ENCODE assay signal across 8 cellular contexts in genomic region chr19:32971012-32971595, GRCh38. TPM values are rescaled to one million over a fixed set of nuclear protein-coding genes. Genes with fewer than 3 reads are reported as not detected.
DNase-seq lines count a peak whose midpoint lies in the region; ATAC-seq, FAIRE-seq and TF ChIP-seq lines count a peak whose summit lies in the region.

No MANE protein-coding gene starts in this region.

- TF ChIP-seq CTCF in A549 (IDR thresholded peaks at IDR 0.05) (no peak), HCT116 (IDR thresholded peaks at IDR 0.05 in 2 of 3, conservative IDR thresholded peaks at IDR 0.05 in 1 of 3; ENCODE audit: borderline replicate concordance in 1 of 3, insufficient read depth in 1 of 3, low read depth in 2 of 3, low read length in 2 of 3) (no peak), GM12878 (IDR thresholded peaks at IDR 0.05 in 2 of 3, conservative IDR thresholded peaks at IDR 0.05 in 1 of 3; ENCODE audit: control insufficient read depth in 2 of 3, extremely low read depth in 1 of 3, insufficient read depth in 1 of 3, low read depth in 3 of 3, low read length in 3 of 3) (no peak)

- no peaks in the 10 kb centered on the region; a peak in 2 of 4 replicates for H3K36me3 ChIP-seq in HCT116 (ENCODE audit: control insufficient read depth in 1 of 2, insufficient read depth in 2 of 2, low read length in 2 of 2)
- peaks cover 0 to 2% of the 10 kb centered on the region in 2 experiments; a peak in 1 of 4 replicates for H3K36me3 ChIP-seq in GM12878 (ENCODE audit: control insufficient read depth in 2 of 2, insufficient read depth in 2 of 2, low read length in 1 of 2)
- peaks cover 29% of the 10 kb centered on the region for H3K36me3 ChIP-seq in mesodermal cell (ENCODE audit: control insufficient read depth, insufficient read depth, low read length)

- H3K4me2 ChIP-seq in A549 (peak overlapping the region; percentile 81), HCT116 (ENCODE audit: low read length) (peak overlapping the region; percentile 91), GM12878 (ENCODE audit: control insufficient read depth, insufficient read depth) (peak overlapping the region; percentile 96)

- 16% methylated on average over 21 of the region's 21 CpGs for WGBS in A549 (ENCODE audit: missing lambda C conversion rate)
- 29% methylated on average over 21 of the region's 21 CpGs for WGBS in GM12878 (ENCODE audit: insufficient coverage, insufficient replicate concordance, low lambda C conversion rate, missing lambda C conversion rate)
- WGBS in mesodermal cell (ENCODE audit: insufficient coverage in 2 of 2), 2 experiments, result 35 to 40% methylated on average over 13 to 17 of the region's 21 CpGs

- H3K9ac ChIP-seq in HCT116 (ENCODE audit: low read length) (peak overlapping the region; percentile 75), GM12878 (ENCODE audit: control insufficient read depth, insufficient read depth, low read length) (peak overlapping the region; percentile 67)

- H4K20me1 ChIP-seq in HCT116 (ENCODE audit: insufficient read depth) (no peaks in the 10 kb centered on the region), GM12878 (ENCODE audit: control insufficient read depth, insufficient read depth) (no peaks in the 10 kb centered on the region)

- peak overlapping the region; percentile 60 for H3K4me3 ChIP-seq in A549
- H3K4me3 ChIP-seq in HCT116 (replicated peaks in 1 of 2; ENCODE audit: low read depth in 1 of 2, low read length in 2 of 2), result peak overlapping the region; percentile 79 to 98
- H3K4me3 ChIP-seq in GM12878, result peak overlapping the region; percentile 95
- H3K4me3 ChIP-seq in mesodermal cell (ENCODE audit: extremely low read depth, insufficient read depth, low read length, poor library complexity, severe bottlenecking), result peak overlapping the region; percentile 82

- H3K9me3 ChIP-seq in A549 (no peaks in the 10 kb centered on the region), HCT116 (ENCODE audit: control insufficient read depth in 1 of 2, insufficient read depth in 1 of 2, low read depth in 1 of 2, low read length in 2 of 2) (no peaks in the 10 kb centered on the region), GM12878 (replicated peaks; ENCODE audit: control insufficient read depth, insufficient read depth, low read length) (no peaks in the 10 kb centered on the region), mesodermal cell (ENCODE audit: control insufficient read depth, low read length) (no peaks in the 10 kb centered on the region)

- SMC1A ChIA-PET in GM12878 (lab: Charles Lee; ENCODE audit: uncharacterized antibody, unreplicated experiment), result interaction anchor here (2.5 kb wide), 1 partner anchor 213 kb away, joined by 8 read pairs; no protein-coding TSS in a partner anchor

- TSS peak; percentile 72 for BruUV-seq in HCT116 (replicated peaks; lab: Mats Ljungman, UMichigan)
- TSS peak; percentile 83 for BruUV-seq in GM12878 (replicated peaks; lab: Mats Ljungman, UMichigan)

- peaks cover 22% of the 10 kb centered on the region for H3K79me2 ChIP-seq in HCT116 (ENCODE audit: insufficient read depth, low read length)
- H3K79me2 ChIP-seq in GM12878 (ENCODE audit: control insufficient read depth, insufficient read depth, low read length), result peaks cover 10% of the 10 kb centered on the region

- in situ Hi-C loops in GM12878 (cut with MboI), result no loop called here

- TF ChIP-seq RAD21 in A549 (conservative IDR thresholded peaks at IDR 0.05 in 1 of 2, IDR thresholded peaks at IDR 0.05 in 1 of 2) (no peak; a peak in 1 of 5 replicates), HCT116 (IDR thresholded peaks at IDR 0.05; ENCODE audit: low read depth) (no peak), GM12878 (IDR thresholded peaks at IDR 0.05; ENCODE audit: insufficient read depth, low read depth, low read length) (no peak)

- H3K27ac ChIP-seq in A549 (peak overlapping the region; percentile 75 to 85), HCT116 (ENCODE audit: low read depth, low read length) (0 out of 2 replicates have a peak overlapping the region, but pooled peaks have one; percentile 16), GM12878 (ENCODE audit: control insufficient read depth, insufficient read depth) (no peak overlapping the region), mesodermal cell (ENCODE audit: low read depth, low read length, severe bottlenecking) (no peak overlapping the region)

- ATAC-seq in A549 (peak in 1 of 2 experiments; percentile 15; a peak in 3 of 6 replicates), HCT116 (no peak), GM12878 (no peak), HG03520 (IDR thresholded peaks at IDR 0.05; ENCODE audit: unreplicated experiment) (no peak)
- ATAC-seq in activated CD4-positive, CD25-positive, alpha-beta regulatory T cell treated with anti-CD3 and anti-CD28 coated beads, Interleukin-2, amount 50 U/mL, for 24 hours, result no peak

- FAIRE-seq in A549 (lab: Jason Lieb, UNC) (no peak), GM12878 (lab: Jason Lieb, UNC) (no peak)

- no peaks in the 10 kb centered on the region for H3K9me2 ChIP-seq in HCT116 (ENCODE audit: insufficient read depth)

- CTCF ChIA-PET in A549 (lab: Yijun Ruan, JAX), result interaction anchor here (0.7 to 16.5 kb wide), 15 partner anchors 12 to 410 kb away, joined by 3 to 349 read pairs (median 3); partner anchors contain the start of gene GPATCH1
- CTCF ChIA-PET in HCT116 (lab: Charles Lee), result interaction anchor here (0.6 to 1.5 kb wide), 6 partner anchors 146 to 371 kb away, joined by 3 to 4 read pairs (median 4); no protein-coding TSS in a partner anchor
- CTCF ChIA-PET in GM12878 (lab: Yijun Ruan, JAX), result interaction anchor here (1.3 kb wide), 1 partner anchor 206 kb away, joined by 3 read pairs; no protein-coding TSS in a partner anchor

- intact Hi-C loops in HCT116 (cut with micrococcal nuclease), result loop anchor here (5.0 kb wide), 1 partner anchor 206 kb away; no protein-coding TSS in a partner anchor
- intact Hi-C loops in GM12878 (cut with micrococcal nuclease; ENCODE audit: unreplicated experiment), result loop anchor here (5.0 to 10.0 kb wide), 2 partner anchors 279 to 386 kb away; partner anchors contain the start of genes NUDT19 and PDCD5

- POLR2A ChIA-PET in A549 (lab: Yijun Ruan, JAX) (interaction anchor here (0.6 to 2.8 kb wide), 7 partner anchors 26 to 280 kb away, joined by 3 to 16 read pairs (median 3); partner anchors contain the start of genes NUDT19 and RHPN2), HCT116 (lab: Charles Lee) (interaction anchor here (0.6 to 1.6 kb wide), 2 partner anchors 43 to 279 kb away, joined by 3 read pairs; partner anchors contain the start of gene NUDT19), GM12878 (lab: Charles Lee) (no interaction called here)

- RAD21 ChIA-PET in HCT116 (lab: Charles Lee; ENCODE audit: low non-redundant PET in 1 of 2, low total read pairs in 2 of 2, uncharacterized antibody in 2 of 2, unreplicated experiment in 2 of 2), result interaction anchor here (0.6 to 1.2 kb wide), 4 partner anchors 13 to 168 kb away, joined by 3 to 5 read pairs (median 3); no protein-coding TSS in a partner anchor
- RAD21 ChIA-PET in GM12878 (lab: Charles Lee; ENCODE audit: unreplicated experiment), result interaction anchor here (0.6 to 0.7 kb wide), 2 partner anchors 71 to 1762 kb away, joined by 4 to 5 read pairs; no protein-coding TSS in a partner anchor

- no peaks in the 10 kb centered on the region for H3K27me3 ChIP-seq in HCT116 (ENCODE audit: insufficient read depth, low read length)
- H3K27me3 ChIP-seq in GM12878 (replicated peaks in 1 of 2; ENCODE audit: control insufficient read depth in 2 of 2, insufficient read depth in 2 of 2, low read length in 1 of 2), result no peaks in the 10 kb centered on the region

- DNase-seq in A549 (ENCODE audit: low read depth in 1 of 2, low spot score in 1 of 2) (no peak), HCT116 (ENCODE audit: low read depth, low spot score) (no peak), GM12878 (ENCODE audit: low read depth, low spot score) (no peak), SKM-1 (lab: John Stamatoyannopoulos, UW; ENCODE audit: unreplicated experiment) (no peak), amniotic stem cell (lab: John Stamatoyannopoulos, UW) (no peak)

- TF ChIP-seq EP300 in A549 (IDR thresholded peaks at IDR 0.05), result no peak
- TF ChIP-seq EP300 in GM12878 (IDR thresholded peaks at IDR 0.05; ENCODE audit: borderline replicate concordance in 1 of 2, control insufficient read depth in 1 of 2, low read depth in 2 of 2, low read length in 2 of 2), result no peak

- TF ChIP-seq POLR2A in A549 (IDR thresholded peaks at IDR 0.05; ENCODE audit: low read length) (no peak), HCT116 (IDR thresholded peaks at IDR 0.05; ENCODE audit: borderline replicate concordance, extremely low read depth, insufficient read depth, insufficient read length) (no peak), GM12878 (IDR thresholded peaks at IDR 0.05; ENCODE audit: low read depth, low read length) (no peak)

- peaks cover 12% of the 10 kb centered on the region; the same call in 2 of the 3 replicates for H3K4me1 ChIP-seq in A549
- H3K4me1 ChIP-seq in HCT116 (ENCODE audit: control insufficient read depth in 1 of 2, insufficient read depth in 2 of 2, low read length in 2 of 2), result peaks cover 5 to 16% of the 10 kb centered on the region in 2 experiments; a peak in 3 of 4 replicates
- 0 out of 2 replicates have a peak, but pooled peaks cover 3% of the 10 kb centered on the region for H3K4me1 ChIP-seq in GM12878 (ENCODE audit: control insufficient read depth, insufficient read depth, low read length)
- H3K4me1 ChIP-seq in mesodermal cell (ENCODE audit: control insufficient read depth, insufficient read depth, low read length, poor library complexity, severe bottlenecking), result no peaks in the 10 kb centered on the region

- H2AFZ ChIP-seq in HCT116 (ENCODE audit: low read depth, low read length, poor library complexity, severe bottlenecking) (no peak overlapping the region), GM12878 (ENCODE audit: control insufficient read depth, low read depth, low read length) (peak overlapping the region; percentile 33)

RNA-seq across cellular contexts. Expression of gene CEP89, which starts 0.7 kb away (rescaled TPM):
- 31.5 and 45.3 TPM in 2 replicates for polyA plus RNA-seq in A549 (2011; rRNA removed)
- polyA plus RNA-seq in A549 (2012; cell fraction: cytosol; rRNA removed), result 41.5 and 44.3 TPM in 2 replicates
- 50.8 and 61.9 TPM in 2 replicates for polyA plus RNA-seq in A549 (2012; cell fraction: nucleus; rRNA removed)
- 38.4 to 42.2 TPM (median 41.3 TPM) in 3 replicates for polyA plus RNA-seq in A549 (2017; fragmentation: RNase III; extraction: RNeasy Plus Mini Kit Qiagen cat#74134 plus additional on column Dnase treatment)
- polyA minus RNA-seq in A549 (2011; rRNA and poly(A)+ RNA removed), result 65.3 and 74.0 TPM in 2 replicates
- total RNA-seq in HCT116 (2021; ENCODE audit: unreplicated experiment), result 27.6 TPM
- 16.6 and 19.9 TPM in 2 replicates for polyA plus RNA-seq in HCT116 (2012)
- 32.9 and 38.3 TPM in 2 replicates for total RNA-seq in GM12878 (2013; cell fraction: nucleolus; rRNA removed)
- 6.0 and 6.3 TPM in 2 replicates for total RNA-seq in GM12878 (2014; rRNA removed)
- total RNA-seq in GM12878 (2014; rRNA removed; fragmentation: Illumina TruSeq; extraction: Trizol), result 7.3 and 7.6 TPM in 2 replicates
- 11.9 and 15.2 TPM in 2 replicates for total RNA-seq in GM12878 (2021)
- polyA plus RNA-seq in GM12878 (2011; ENCODE audit: low read depth), result 4.1 TPM
- polyA plus RNA-seq in GM12878 (2011; rRNA removed), result 6.2 and 8.3 TPM in 2 replicates
- 13.2 and 13.8 TPM in 2 replicates for polyA plus RNA-seq in GM12878 (2011; cell fraction: cytosol; rRNA removed)
- 20.3 and 32.4 TPM in 2 replicates for polyA plus RNA-seq in GM12878 (2011; cell fraction: nucleus; rRNA removed)
- polyA plus RNA-seq in GM12878 (2012), result 9.6 and 12.1 TPM in 2 replicates
- polyA plus RNA-seq in GM12878 (2014; fragmentation: Illumina TruSeq; extraction: Trizol), result 9.5 and 12.5 TPM in 2 replicates
- 1 to 10 TPM; 7.9 to 8.7 TPM for polyA plus RNA-seq in GM12878 (2014; fragmentation: Nextera tagmentation; extraction: Ambion mirVana)
- polyA plus RNA-seq in GM12878 (2014; rRNA removed), result 9.2 and 11.8 TPM in 2 replicates
- polyA plus RNA-seq in GM12878 (2016; fragmentation: Nextera tagmentation; extraction: Ambion mirVana), result 10 to 100 TPM; 16.8 to 19.3 TPM
- 16.1 and 16.4 TPM in 2 replicates for polyA minus RNA-seq in GM12878 (2011; rRNA and poly(A)+ RNA removed)
- polyA minus RNA-seq in GM12878 (2011; cell fraction: cytosol; rRNA and poly(A)+ RNA removed), result 2.6 and 3.9 TPM in 2 replicates
- 12.1 and 15.7 TPM in 2 replicates for polyA minus RNA-seq in GM12878 (2011; cell fraction: nucleus; rRNA and poly(A)+ RNA removed)
- polyA plus RNA-seq in mesodermal cell (2013, experiment 1 of 2), result 22.4 TPM
- polyA plus RNA-seq in mesodermal cell (2013, experiment 2 of 2), result 21.7 TPM

RNA-seq across cellular contexts. Expression of gene FAAP24, which starts 0.9 kb away (rescaled TPM):
- polyA plus RNA-seq in A549 (2011; rRNA removed) (14.4 and 15.9 TPM in 2 replicates), A549 (2017; fragmentation: RNase III; extraction: RNeasy Plus Mini Kit Qiagen cat#74134 plus additional on column Dnase treatment) (14.2 to 15.1 TPM (median 15.0 TPM) in 3 replicates), GM12878 (2011; rRNA removed) (8.5 and 10.6 TPM in 2 replicates), GM12878 (2014; fragmentation: Illumina TruSeq; extraction: Trizol) (7.5 and 9.6 TPM in 2 replicates), GM12878 (2014; fragmentation: Nextera tagmentation; extraction: Ambion mirVana) (10 to 100 TPM; 15.8 to 17.4 TPM), GM12878 (2014; rRNA removed) (7.4 and 8.8 TPM in 2 replicates), GM12878 (2016; fragmentation: Nextera tagmentation; extraction: Ambion mirVana) (10 to 100 TPM; 10.1 to 13.2 TPM)
- 13.1 and 15.9 TPM in 2 replicates for polyA plus RNA-seq in A549 (2012; cell fraction: cytosol; rRNA removed)
- 4.0 and 4.4 TPM in 2 replicates for polyA plus RNA-seq in A549 (2012; cell fraction: nucleus; rRNA removed)
- 10.1 and 14.6 TPM in 2 replicates for polyA minus RNA-seq in A549 (2011; rRNA and poly(A)+ RNA removed)
- total RNA-seq in HCT116 (2021; ENCODE audit: unreplicated experiment) (4.9 TPM), GM12878 (2014; rRNA removed) (5.9 and 9.2 TPM in 2 replicates), GM12878 (2014; rRNA removed; fragmentation: Illumina TruSeq; extraction: Trizol) (6.4 and 6.6 TPM in 2 replicates), GM12878 (2021) (6.4 and 7.5 TPM in 2 replicates)
- 2.4 and 3.3 TPM in 2 replicates for polyA plus RNA-seq in HCT116 (2012)
- total RNA-seq in GM12878 (2013; cell fraction: nucleolus; rRNA removed), result 3.4 and 3.9 TPM in 2 replicates
- polyA plus RNA-seq in GM12878 (2011; ENCODE audit: low read depth), result 3.1 TPM
- polyA plus RNA-seq in GM12878 (2011; cell fraction: cytosol; rRNA removed), result 13.0 and 13.7 TPM in 2 replicates
- polyA plus RNA-seq in GM12878 (2011; cell fraction: nucleus; rRNA removed), result 2.6 and 3.0 TPM in 2 replicates
- polyA plus RNA-seq in GM12878 (2012), result 3.9 and 5.4 TPM in 2 replicates
- polyA minus RNA-seq in GM12878 (2011; rRNA and poly(A)+ RNA removed), result 8.0 and 11.6 TPM in 2 replicates
- 3.9 and 4.0 TPM in 2 replicates for polyA minus RNA-seq in GM12878 (2011; cell fraction: cytosol; rRNA and poly(A)+ RNA removed)
- polyA minus RNA-seq in GM12878 (2011; cell fraction: nucleus; rRNA and poly(A)+ RNA removed), result 1.2 and 2.2 TPM in 2 replicates
- polyA plus RNA-seq in mesodermal cell (2013, experiment 1 of 2), result 5.3 TPM
- polyA plus RNA-seq in mesodermal cell (2013, experiment 2 of 2), result 4.4 TPM

Comparison
In these comparisons a context has a peak if more than half of its experiments do, and no peak if none do; other contexts are left out.
1. H3K27ac ChIP-seq: peak in A549 (2 of 2) and HCT116 (single experiment); none in GM12878 (single experiment) and mesodermal cell (single experiment).
2. Peak in every context shown above with its lines, with median percentiles within 50 percentile points of each other: H3K4me2 ChIP-seq and H3K4me3 ChIP-seq.